Comparison of ENCODE assay signal across 20 cellular contexts in the genomic region with DNA sequence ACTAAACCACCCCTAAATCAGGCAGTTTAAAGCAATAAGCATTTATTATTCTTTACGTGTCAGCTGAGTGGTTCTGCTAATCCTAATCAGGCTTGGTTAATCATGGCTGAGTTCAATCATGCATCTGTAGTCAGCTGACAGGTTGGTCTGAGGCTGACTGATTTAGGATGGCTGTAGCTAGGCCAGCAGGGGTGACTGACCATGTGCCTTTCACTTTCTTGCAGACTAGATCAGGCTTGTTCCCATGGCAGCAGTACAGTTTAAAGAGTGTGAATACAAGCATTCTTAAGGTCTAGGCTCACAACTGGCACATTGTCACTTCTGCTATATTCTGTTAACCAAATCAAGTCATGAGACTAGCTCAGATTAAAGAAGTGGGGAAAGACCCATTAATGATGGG. TPM values are rescaled to one million over a fixed set of nuclear protein-coding genes. Genes with fewer than 3 reads are reported as not detected.
"Had no signal": no experiment of that assay in that cellular context is flagged by ENCODE, and none has a peak within 500 bp of the region (broad histone marks: within the 10 kb centered on the region; RNA-seq: fewer than 3 reads in every experiment).

No MANE protein-coding gene starts in this region.

- ATAC-seq: left lobe of liver; natural killer cell; right cardiac atrium; stimulated activated naive B cell treated with anti-CD40 and anti-IgM and Interleukin-4, amounts not matched to agents 10 μg/mL and 1 μg/mL and 100 μg/mL, for 72 hours; T-cell had no signal

- H3K36me3 ChIP-seq: thyroid gland had no signal

- DNase-seq: activated CD4-positive, alpha-beta T cell treated with anti-CD3 and anti-CD28 coated beads for 1 hour; activated CD4-positive, alpha-beta T cell treated with anti-CD3 and anti-CD28 coated beads, Interleukin-2, amount 50 U/mL, for 4 hours; activated naive CD4-positive, alpha-beta T cell; activated naive CD8-positive, alpha-beta T cell treated with anti-CD3 and anti-CD28 coated beads, Interleukin-2, amount 10 ng/mL, durations not matched to agents 7 days and 5 days; activated T-cell treated with anti-CD3 and anti-CD28 coated beads for 4 hours; anterior cingulate cortex; dorsolateral prefrontal cortex; endodermal cell; head of caudate nucleus; natural killer cell; nucleus accumbens; right cardiac atrium; stimulated activated CD4-positive, alpha-beta T cell treated with anti-CD3 and anti-CD28 coated beads, Interleukin-15, amount 100 ng/mL, for 24 hours; stimulated activated CD4-positive, alpha-beta T cell treated with anti-CD3 and anti-CD28 coated beads, Interleukin-4, amount 100 ng/mL, for 1 hour; stimulated activated naive B cell treated with anti-CD40 and anti-IgM and Interleukin-4, amounts not matched to agents 10 μg/mL and 1 μg/mL and 100 μg/mL, for 72 hours; T-cell; T-helper 9 cell; thyroid gland had no signal

- H3K4me3 ChIP-seq: dorsolateral prefrontal cortex, skin epidermis, thyroid gland had no signal

- H3K27me3 ChIP-seq: dorsolateral prefrontal cortex, thyroid gland had no signal

RNA-seq across cellular contexts. Expression of a gene that starts 16.1 kb away (rescaled TPM):
- total RNA-seq: activated naive CD8-positive, alpha-beta T cell treated with anti-CD3 and anti-CD28 coated beads, Interleukin-2, amount 10 ng/mL, durations not matched to agents 7 days and 5 days; natural killer cell had no signal
